8 cellular contexts compared by ENCODE assay signal in genomic region chr1:229558460-229559335, GRCh38. TPM values are rescaled to one million over a fixed set of nuclear protein-coding genes. Genes with fewer than 3 reads are reported as not detected.
A peak's percentile ranks its signal among the peaks of the same experiment; 100 is the strongest.
DNase-seq lines count a peak whose midpoint lies in the region; ATAC-seq and TF ChIP-seq lines count a peak whose summit lies in the region.

TSS of gene ABCB10 (minus strand) at chr1:229558707. CDS start at chr1:229558652, 55 bp downstream.

- H3K36me3 ChIP-seq in GM23248 (ENCODE audit: low read depth): no peaks in the 10 kb centered on the region
- H3K36me3 ChIP-seq in fibroblast of lung (ENCODE audit: control insufficient read depth, insufficient read depth, low read length): no peaks in the 10 kb centered on the region

- whole genome bisulfite sequencing in GM23248 (ENCODE audit: low coverage in 1 of 2, low lambda C conversion rate in 2 of 2, missing lambda C conversion rate in 2 of 2), 2 experiments: 1 to 3% methylated on average over 57 to 61 of the region's 109 CpGs

- H3K4me3 ChIP-seq in GM23248 (peak within 1 kb of the TSS; percentile 98), fibroblast of lung (replicated peaks in 1 of 4; ENCODE audit: control extremely low read depth in 1 of 4, insufficient read depth in 1 of 4, low read depth in 3 of 4, low read length in 4 of 4) (peak within 1 kb of the TSS; percentile 75 to 82 (median 79))

- H3K4me2 ChIP-seq in GM23248 (ENCODE audit: unreplicated experiment) (peak within 1 kb of the TSS; percentile 90), fibroblast of lung (ENCODE audit: extremely low read depth, insufficient read depth, low read length) (peak within 1 kb of the TSS; percentile 96)

- no peaks in the 10 kb centered on the region for H3K9me2 ChIP-seq in GM23248 (ENCODE audit: insufficient read depth)

- peak; percentile 81 to 83 for ATAC-seq in naive thymus-derived CD8-positive, alpha-beta T cell

- in situ Hi-C loops in GM23248 (cut with MboI): no loop called here

- H2AFZ ChIP-seq in GM23248 (peak within 1 kb of the TSS; percentile 97), fibroblast of lung (ENCODE audit: low read length) (peak within 1 kb of the TSS; percentile 98)

- H3K9me3 ChIP-seq in GM23248 (ENCODE audit: low read depth) (no peaks in the 10 kb centered on the region), fibroblast of lung (ENCODE audit: control insufficient read depth, insufficient read depth, low read depth, low read length) (no peaks in the 10 kb centered on the region)

- DNase-seq in EL (peak; percentile 97), GM23248 (peak; percentile 98), Kasumi-1 (lab: John Stamatoyannopoulos, UW) (peak; percentile 96 to 98), RPMI8226 (peak; percentile 99), fibroblast of lung (ENCODE audit: low read depth in 2 of 2) (peak; percentile 96 to 97)
- peak; percentile 68 to 79 for DNase-seq in activated T-helper 1 cell treated with anti-CD3 and anti-CD28 coated beads, Interleukin-2, amount 50 U/mL, for 16 hours (ENCODE audit: low read depth in 1 of 2, low spot score in 1 of 2)
- peak; percentile 61 to 87 (median 80) for DNase-seq in naive thymus-derived CD8-positive, alpha-beta T cell
- DNase-seq in stimulated activated naive CD4-positive, alpha-beta T cell (lab: John Stamatoyannopoulos, UW): peak; percentile 66 to 86 (median 82)

- peaks cover 0 to 10% (median 0%) of the 10 kb centered on the region in 3 donors for H3K36me3 Mint-ChIP-seq in naive thymus-derived CD8-positive, alpha-beta T cell

- peaks cover 42% of the 10 kb centered on the region for H3K79me2 ChIP-seq in GM23248 (ENCODE audit: insufficient read depth)
- peaks cover 26% of the 10 kb centered on the region for H3K79me2 ChIP-seq in fibroblast of lung (ENCODE audit: control insufficient read depth, insufficient read depth, low read length)

- peaks cover 21 to 44% (median 41%) of the 10 kb centered on the region in 4 donors for H3K4me1 Mint-ChIP-seq in naive thymus-derived CD8-positive, alpha-beta T cell

- H3K9ac ChIP-seq in GM23248 (peak within 1 kb of the TSS; percentile 76), fibroblast of lung (ENCODE audit: insufficient read depth, low read length) (peak within 1 kb of the TSS; percentile 67)

- no peaks in the 10 kb centered on the region for H3K9me3 Mint-ChIP-seq in naive thymus-derived CD8-positive, alpha-beta T cell

- H4K20me1 ChIP-seq in GM23248 (ENCODE audit: insufficient read depth): no peaks in the 10 kb centered on the region
- no peaks in the 10 kb centered on the region for H4K20me1 ChIP-seq in fibroblast of lung (ENCODE audit: control insufficient read depth, extremely low read depth, insufficient read depth, low read length)

- H3F3A ChIP-seq in GM23248 (ENCODE audit: insufficient read depth): no peaks in the 10 kb centered on the region

- H3K27me3 Mint-ChIP-seq in naive thymus-derived CD8-positive, alpha-beta T cell: no peaks in the 10 kb centered on the region

- peak within 1 kb of the TSS; percentile 91 to 99 (median 96) for H3K4me3 Mint-ChIP-seq in naive thymus-derived CD8-positive, alpha-beta T cell

- H3K4me1 ChIP-seq in GM23248 (ENCODE audit: insufficient read depth) (peaks cover 16% of the 10 kb centered on the region), fibroblast of lung (ENCODE audit: control insufficient read depth, extremely low read depth, insufficient read depth, low read length) (no peaks in the 10 kb centered on the region)

- H3K27ac ChIP-seq in GM23248 (peak within 1 kb of the TSS; percentile 54), fibroblast of lung (ENCODE audit: insufficient read depth, low read length) (peak within 1 kb of the TSS; percentile 63)

- peak within 1 kb of the TSS; percentile 63 to 95 (median 90) for H3K27ac Mint-ChIP-seq in naive thymus-derived CD8-positive, alpha-beta T cell

- H3K27me3 ChIP-seq in GM23248 (replicated peaks; ENCODE audit: insufficient read depth) (no peaks in the 10 kb centered on the region), fibroblast of lung (ENCODE audit: control insufficient read depth, insufficient read depth, low read length) (no peaks in the 10 kb centered on the region)

- peak; percentile 62 to 65 for TF ChIP-seq CTCF in fibroblast of lung (conservative IDR thresholded peaks at IDR 0.05 in 1 of 2, IDR thresholded peaks at IDR 0.05 in 1 of 2; ENCODE audit: low read depth in 1 of 2, low read length in 2 of 2)

- POLR2A ChIA-PET in naive thymus-derived CD8-positive, alpha-beta T cell (lab: Charles Lee): interaction anchor here (0.7 to 4.4 kb wide), 12 partner anchors 9 to 508 kb away, joined by 3 to 74 read pairs (median 4); partner anchors contain the start of genes CCSAP, GALNT2, NUP133 and TAF5L

RNA-seq across cellular contexts. Expression of gene ABCB10, which starts in this region (rescaled TPM):
- total RNA-seq in GM23248 (2014; rRNA removed; shearing (Covaris generic)): 19.0 and 25.2 TPM in 2 replicates
- 7.4 and 7.6 TPM in 2 replicates for polyA plus RNA-seq in GM23248 (2016; fragmentation: Nextera tagmentation; extraction: Ambion mirVana)
- 11.3 and 14.9 TPM in 2 replicates for total RNA-seq in fibroblast of lung
- polyA plus RNA-seq in fibroblast of lung: 11.0 and 11.3 TPM in 2 replicates
- 9.3 and 10.0 TPM in 2 replicates for polyA plus RNA-seq in fibroblast of lung (2012)
- polyA minus RNA-seq in fibroblast of lung (ENCODE audit: low replicate concordance): 6.6 and 14.8 TPM in 2 replicates
- total RNA-seq in naive thymus-derived CD8-positive, alpha-beta T cell: 10 to 100 TPM; 16.3 to 20.5 TPM
- polyA plus RNA-seq in naive thymus-derived CD8-positive, alpha-beta T cell: 10 to 100 TPM in 1 of 3 donors, 1 to 10 TPM in 2; 5.1 to 12.8 (median 8.9) TPM

Comparison
In these comparisons a context has a peak if more than half of its experiments do, and no peak if none do; other contexts are left out.
1. Peak in every context shown above with its lines: DNase-seq, ATAC-seq, H3K4me3 ChIP-seq and H3K27ac ChIP-seq.